14 cellular contexts compared by ENCODE assay signal in the genomic region with DNA sequence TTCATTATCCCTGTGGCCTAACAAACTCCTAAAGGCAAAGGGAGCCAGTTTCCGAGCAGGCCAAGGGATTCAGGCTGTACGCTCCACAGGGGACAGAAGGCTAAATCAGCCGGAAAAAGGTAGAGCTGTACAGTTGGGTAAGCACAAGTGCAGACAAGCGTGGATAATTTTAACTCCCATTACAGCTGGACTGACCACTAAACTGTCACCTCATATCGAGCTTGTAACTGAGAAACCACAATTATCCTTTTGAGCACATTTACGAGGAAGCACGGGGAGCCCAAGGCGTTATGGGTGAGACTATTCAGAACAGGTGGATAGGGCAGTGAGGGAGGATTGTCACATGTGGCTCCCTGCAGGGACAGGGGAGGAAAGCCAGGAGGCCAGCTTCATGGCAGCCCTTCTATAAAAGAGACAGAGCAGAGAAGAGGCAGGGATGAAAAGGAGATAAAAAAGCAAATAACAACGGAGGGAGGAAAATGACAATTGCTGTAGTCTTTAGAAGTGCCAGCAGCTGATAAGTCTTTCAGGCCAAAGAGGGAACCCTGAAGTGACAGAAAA.
DNase-seq lines count a peak whose midpoint lies in the region; ATAC-seq and TF ChIP-seq lines count a peak whose summit lies in the region.
"Had no signal": no experiment of that assay in that cellular context is flagged by ENCODE, and none has a peak within 500 bp of the region (broad histone marks: within the 10 kb centered on the region; RNA-seq: fewer than 3 reads in every experiment).

No MANE protein-coding gene starts in this region.

- H3K9me3 ChIP-seq in sigmoid colon (no peaks in the 10 kb centered on the region), Karpas-422 (ENCODE audit: low read length) (no peaks in the 10 kb centered on the region)
- no peaks in the 10 kb centered on the region for H3K9me3 ChIP-seq in effector memory CD4-positive, alpha-beta T cell (ENCODE audit: control insufficient read depth, low read length)

- no peak overlapping the region for H3K4me3 ChIP-seq in sigmoid colon
- H3K4me3 ChIP-seq in effector memory CD4-positive, alpha-beta T cell (ENCODE audit: insufficient read depth, low read depth, low read length, poor library complexity, severe bottlenecking): no peak overlapping the region
- no peak overlapping the region for H3K4me3 ChIP-seq in Karpas-422 (ENCODE audit: low read length)

- no peak for TF ChIP-seq POLR2A in sigmoid colon (IDR thresholded peaks at IDR 0.05)

- no peaks in the 10 kb centered on the region for H3K27me3 Mint-ChIP-seq in glutamatergic neuron (ENCODE audit: unreplicated experiment)
- H3K27me3 Mint-ChIP-seq: activated B cell treated with CpG ODN at 0.5 μM for 24 hours had no signal

- peaks cover under 1% of the 10 kb centered on the region for H3K9me3 Mint-ChIP-seq in glutamatergic neuron (ENCODE audit: unreplicated experiment)
- H3K9me3 Mint-ChIP-seq: activated T-cell treated with anti-CD3 and anti-CD28 coated beads, Interleukin-2, amount 50 U/mL, for 4 hours had no signal

- H3K4me2 ChIP-seq in Karpas-422 (ENCODE audit: low read depth, low read length, poor library complexity, severe bottlenecking): no peak overlapping the region

- peaks cover 25% of the 10 kb centered on the region for H3K4me1 Mint-ChIP-seq in glutamatergic neuron (ENCODE audit: low read depth, unreplicated experiment)
- H3K4me1 Mint-ChIP-seq: activated B cell treated with CpG ODN at 0.5 μM for 24 hours had no signal

- peak in 2 of 3 experiments; percentile 41 to 84 for DNase-seq in NCI-H1417 (lab: John Stamatoyannopoulos, UW)
- DNase-seq in NCI-H1417 treated with DMSO at 0.1 percent for 48 hours (lab: John Stamatoyannopoulos, UW): no peak
- peak; percentile 50 to 52 for DNase-seq in NCI-H526 (lab: John Stamatoyannopoulos, UW)
- DNase-seq in glutamatergic neuron: no peak
- no peak for DNase-seq in sigmoid colon
- DNase-seq in effector memory CD4-positive, alpha-beta T cell: no peak
- DNase-seq in Karpas-422: no peak
- DNase-seq: activated B cell treated with CpG ODN at 0.5 μM for 24 hours; activated T-cell treated with anti-CD3 and anti-CD28 coated beads, Interleukin-2, amount 50 U/mL, for 4 hours; EL; NCI-H1436; trophoblast cell had no signal

- no peak overlapping the region for H3K9ac ChIP-seq in Karpas-422 (ENCODE audit: low read length)

- H3K36me3 ChIP-seq in sigmoid colon (no peaks in the 10 kb centered on the region), Karpas-422 (ENCODE audit: insufficient read depth, low read length) (no peaks in the 10 kb centered on the region)
- H3K36me3 ChIP-seq in effector memory CD4-positive, alpha-beta T cell (ENCODE audit: control insufficient read depth, insufficient read depth, low read length): no peaks in the 10 kb centered on the region

- no peak for ATAC-seq in GM18868 (IDR thresholded peaks at IDR 0.05; ENCODE audit: unreplicated experiment)
- ATAC-seq: activated T-cell treated with anti-CD3 and anti-CD28 coated beads, Interleukin-2, amount 50 U/mL, for 4 hours; left lobe of liver had no signal

- intact Hi-C loops in sigmoid colon (cut with DNase I): loop anchor here (5.0 kb wide), 1 partner anchor 117 kb away; no protein-coding TSS in a partner anchor

- H3K27ac ChIP-seq in sigmoid colon (peak overlapping the region in 3 of 4 donors; percentile 54 to 82 (median 60)), Karpas-422 (ENCODE audit: low read length) (no peak overlapping the region)
- no peak overlapping the region for H3K27ac ChIP-seq in effector memory CD4-positive, alpha-beta T cell (ENCODE audit: insufficient read depth, low read length, poor library complexity, severe bottlenecking)

- H3K4me3 Mint-ChIP-seq in glutamatergic neuron (ENCODE audit: unreplicated experiment): no peak overlapping the region
- H3K4me3 Mint-ChIP-seq: activated B cell treated with CpG ODN at 0.5 μM for 24 hours; activated T-cell treated with anti-CD3 and anti-CD28 coated beads, Interleukin-2, amount 50 U/mL, for 4 hours had no signal

- H2AFZ ChIP-seq in Karpas-422 (ENCODE audit: low read length): no peak overlapping the region

- TF ChIP-seq CTCF in glutamatergic neuron (IDR thresholded peaks at IDR 0.05; ENCODE audit: partially characterized antibody, unreplicated experiment) (no peak), sigmoid colon (IDR thresholded peaks at IDR 0.05) (no peak)

- H3K27me3 ChIP-seq in sigmoid colon (no peaks in the 10 kb centered on the region), Karpas-422 (ENCODE audit: low read length) (no peaks in the 10 kb centered on the region)
- H3K27me3 ChIP-seq in effector memory CD4-positive, alpha-beta T cell (replicated peaks; ENCODE audit: control insufficient read depth, insufficient read depth, low read length, poor library complexity, severe bottlenecking): no peaks in the 10 kb centered on the region

- no peaks in the 10 kb centered on the region for H3K9me2 ChIP-seq in Karpas-422 (replicated peaks; ENCODE audit: insufficient read depth, low read length)

- 33 to 44% methylated on average over 9 of the region's 9 CpGs for WGBS in sigmoid colon, 2 donors

- H3K4me1 ChIP-seq in sigmoid colon (peaks cover 0 to 60% (median 16%) of the 10 kb centered on the region in 4 donors), Karpas-422 (ENCODE audit: low read length) (peaks cover 4% of the 10 kb centered on the region)
- H3K4me1 ChIP-seq in effector memory CD4-positive, alpha-beta T cell (ENCODE audit: control insufficient read depth, insufficient read depth, low read length, poor library complexity, severe bottlenecking): no peaks in the 10 kb centered on the region

- no peaks in the 10 kb centered on the region for H4K20me1 ChIP-seq in Karpas-422 (ENCODE audit: insufficient read depth, low read depth, low read length)

- no peaks in the 10 kb centered on the region for H3K36me3 Mint-ChIP-seq in glutamatergic neuron (ENCODE audit: unreplicated experiment)

- peak overlapping the region; percentile 41 for H3K27ac Mint-ChIP-seq in glutamatergic neuron (ENCODE audit: unreplicated experiment)
- H3K27ac Mint-ChIP-seq: activated B cell treated with CpG ODN at 0.5 μM for 24 hours had no signal

- H3K79me2 ChIP-seq in Karpas-422 (ENCODE audit: low read length): no peaks in the 10 kb centered on the region

- no peak for TF ChIP-seq EP300 in sigmoid colon (IDR thresholded peaks at IDR 0.05)

Comparison
In these comparisons a context has a peak if more than half of its experiments do, and no peak if none do; other contexts are left out.
1. DNase-seq: peak in NCI-H1417 (2 of 3) and NCI-H526 (2 of 2); none in NCI-H1417 treated with DMSO at 0.1 percent for 48 hours (single experiment), glutamatergic neuron (single experiment), sigmoid colon (single experiment), effector memory CD4-positive, alpha-beta T cell (0 of 3) and Karpas-422 (single experiment).
2. H3K27ac ChIP-seq: peak in sigmoid colon (3 of 4); none in effector memory CD4-positive, alpha-beta T cell (single experiment) and Karpas-422 (single experiment).